In the genomic region with DNA sequence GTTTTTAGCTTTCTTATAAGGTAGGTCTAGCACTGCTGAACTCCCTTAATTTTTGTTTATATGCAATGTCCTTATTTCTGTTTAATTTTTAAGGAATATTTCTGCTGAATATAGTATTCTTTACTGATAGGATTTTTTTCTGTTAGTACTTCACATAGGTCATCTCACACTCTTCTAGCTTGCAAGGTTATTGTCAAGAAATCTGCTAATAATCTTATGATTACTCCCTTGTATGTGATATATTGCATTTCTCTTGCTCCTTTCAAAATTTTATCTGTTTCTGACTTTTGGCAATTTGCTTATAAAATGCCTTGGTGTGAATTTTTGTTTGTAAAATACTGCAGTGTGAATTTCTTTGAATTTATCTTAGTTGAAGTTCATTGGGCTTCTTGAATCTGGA, we compare ENCODE assay signal across 3 cellular contexts.
"Had no signal": no experiment of that assay in that cellular context is flagged by ENCODE, and none has a peak within 500 bp of the region (broad histone marks: within the 10 kb centered on the region; RNA-seq: fewer than 3 reads in every experiment).

No MANE protein-coding gene starts in this region.

- DNase-seq: GDM1, GF-D8 had no signal

- H3K4me3 ChIP-seq: GM12878 had no signal
